26 cellular contexts compared by ENCODE assay signal in genomic region chr9:15157371-15157770, GRCh38.
DNase-seq lines count a peak whose midpoint lies in the region; ATAC-seq, FAIRE-seq and TF ChIP-seq lines count a peak whose summit lies in the region.
"Had no signal": no experiment of that assay in that cellular context is flagged by ENCODE, and none has a peak within 500 bp of the region (broad histone marks: within the 10 kb centered on the region; RNA-seq: fewer than 3 reads in every experiment).

No MANE protein-coding gene starts in this region.

- H3K4me3 ChIP-seq in right lobe of liver (no peak overlapping the region), HepG2 (replicated peaks in 1 of 3; ENCODE audit: insufficient read depth in 1 of 3, low read depth in 2 of 3, low read length in 3 of 3) (no peak overlapping the region)
- H3K4me3 ChIP-seq: lower lobe of right lung, ovary, thyroid gland had no signal

- TF ChIP-seq CTCF in right lobe of liver (IDR thresholded peaks at IDR 0.05) (no peak), HepG2 (CRISPR knock-in tag; IDR thresholded peaks at IDR 0.05) (no peak), brain (conservative IDR thresholded peaks at IDR 0.05) (no peak), H9 (conservative IDR thresholded peaks at IDR 0.05) (no peak)

- POLR2A ChIA-PET in HepG2 (lab: Yijun Ruan, JAX): no interaction called here

- no peak overlapping the region for H4K8ac ChIP-seq in H9 (replicated peaks; ENCODE audit: insufficient read length, low read depth, low read length)

- TF ChIP-seq EP300 in HepG2 (IDR thresholded peaks at IDR 0.05; ENCODE audit: low read depth in 2 of 2, low read length in 2 of 2): no peak
- no peak for TF ChIP-seq EP300 in HepG2 (CRISPR knock-in tag; IDR thresholded peaks at IDR 0.05; ENCODE audit: borderline replicate concordance)

- H3K9me3 ChIP-seq in right lobe of liver (no peaks in the 10 kb centered on the region), HepG2 (ENCODE audit: low read length) (no peaks in the 10 kb centered on the region), H9 (ENCODE audit: control insufficient read depth, low read depth, low read length) (no peaks in the 10 kb centered on the region)
- H3K9me3 ChIP-seq: lower lobe of right lung, ovary, thyroid gland had no signal

- no peak overlapping the region for H2BK20ac ChIP-seq in H9 (ENCODE audit: low read depth, low read length, poor library complexity, severe bottlenecking)

- H3K4me1 ChIP-seq in right lobe of liver (peaks cover 0 to 22% (median 7%) of the 10 kb centered on the region in 4 donors), HepG2 (ENCODE audit: insufficient read depth, low read length) (no peaks in the 10 kb centered on the region), H9 (ENCODE audit: insufficient read depth, low read length) (no peaks in the 10 kb centered on the region)
- H3K4me1 ChIP-seq: lower lobe of right lung had no signal

- H3T11ph ChIP-seq in H9 (ENCODE audit: low read length): no peak overlapping the region

- 57% methylated on average over 3 of the region's 3 CpGs for WGBS in right lobe of liver (ENCODE audit: insufficient coverage, low coverage, low lambda C conversion rate, missing lambda C conversion rate)
- 33% methylated on average over 3 of the region's 3 CpGs for WGBS in HepG2 (ENCODE audit: low lambda C conversion rate)
- WGBS in H9 (ENCODE audit: extremely low coverage, insufficient read length, low lambda C conversion rate): no CpG with 5 or more reads among the region's 3 CpGs

- no peak overlapping the region for H2BK12ac ChIP-seq in H9 (ENCODE audit: insufficient read length, low read depth, low read length)

- H3K27me3 Mint-ChIP-seq in brain (peaks cover 7% of the 10 kb centered on the region), H9 (ENCODE audit: low read depth) (no peaks in the 10 kb centered on the region)
- H3K27me3 Mint-ChIP-seq: dendritic cell treated with granulocyte-macrophage colony-stimulating factor and Interleukin-4, amounts not matched to agents 40 ng/mL and 50 ng/mL, for 4 days had no signal

- no peak overlapping the region for H3K56ac ChIP-seq in H9 (ENCODE audit: insufficient read length, low read depth, low read length)

- TF ChIP-seq POLR2A in right lobe of liver (IDR thresholded peaks at IDR 0.05): no peak
- TF ChIP-seq POLR2A in HepG2 (IDR thresholded peaks at IDR 0.05; ENCODE audit: insufficient read depth in 1 of 2, low read depth in 2 of 2, low read length in 2 of 2): no peak

- H3K23me2 ChIP-seq in H9 (ENCODE audit: insufficient read length, low read depth, low read length, poor library complexity, severe bottlenecking): peaks cover 2% of the 10 kb centered on the region

- ATAC-seq in right lobe of liver: peak in 3 of 4 donors; percentile 42 to 61 (median 46)
- no peak for ATAC-seq in HepG2
- ATAC-seq in GM19023 (IDR thresholded peaks at IDR 0.05; ENCODE audit: unreplicated experiment): no peak
- ATAC-seq: lower lobe of right lung; sciatic nerve; stimulated activated memory B cell treated with anti-CD40 and anti-IgM and Interleukin-4, amounts not matched to agents 10 μg/mL and 1 μg/mL and 100 μg/mL, for 72 hours had no signal

- H2BK120ac ChIP-seq in H9 (ENCODE audit: low read depth, low read length, poor library complexity, severe bottlenecking): no peak overlapping the region

- no peak overlapping the region for H2BK5ac ChIP-seq in H9 (ENCODE audit: insufficient read length, low read length)

- no peak for TF ChIP-seq RAD21 in HepG2 (CRISPR knock-in tag; IDR thresholded peaks at IDR 0.05)

- no peaks in the 10 kb centered on the region for H3K36me3 Mint-ChIP-seq in brain
- no peaks in the 10 kb centered on the region for H3K36me3 Mint-ChIP-seq in H9 (ENCODE audit: insufficient read depth in 1 of 3, low read depth in 3 of 3)
- H3K36me3 Mint-ChIP-seq: activated naive CD4-positive, alpha-beta T cell treated with anti-CD3 and anti-CD28 coated beads, Interleukin-2, amount 10 ng/mL, durations not matched to agents 7 days and 5 days; CD4-positive, CD25-positive, alpha-beta regulatory T cell; stimulated activated memory B cell treated with anti-CD40 and anti-IgM and Interleukin-4, amounts not matched to agents 10 μg/mL and 1 μg/mL and 100 μg/mL, for 72 hours had no signal

- no peak overlapping the region for H3K14ac ChIP-seq in H9 (ENCODE audit: insufficient read depth, low read length)

- H3K4me1 Mint-ChIP-seq in brain (peaks cover 42% of the 10 kb centered on the region), H9 (peaks cover 0 to 7% of the 10 kb centered on the region in 2 experiments; a peak in 3 of 4 replicates)
- H3K4me1 Mint-ChIP-seq: activated naive CD4-positive, alpha-beta T cell treated with anti-CD3 and anti-CD28 coated beads, Interleukin-2, amount 10 ng/mL, durations not matched to agents 7 days and 5 days; CD4-positive, CD25-positive, alpha-beta regulatory T cell; stimulated activated memory B cell treated with anti-CD40 and anti-IgM and Interleukin-4, amounts not matched to agents 10 μg/mL and 1 μg/mL and 100 μg/mL, for 72 hours had no signal

- H3K27ac Mint-ChIP-seq in brain (peak overlapping the region in 3 of 5 experiments; percentile 7 to 81 (median 28)), H9 (no peak overlapping the region)
- H3K27ac Mint-ChIP-seq: activated naive CD4-positive, alpha-beta T cell treated with anti-CD3 and anti-CD28 coated beads, Interleukin-2, amount 10 ng/mL, durations not matched to agents 7 days and 5 days; activated T-cell treated with anti-CD3 and anti-CD28 coated beads, Interleukin-2, amount 50 U/mL, for 72 hours; dendritic cell treated with granulocyte-macrophage colony-stimulating factor and Interleukin-4, amounts not matched to agents 40 ng/mL and 50 ng/mL, for 4 days; stimulated activated memory B cell treated with anti-CD40 and anti-IgM and Interleukin-4, amounts not matched to agents 10 μg/mL and 1 μg/mL and 100 μg/mL, for 72 hours had no signal

- H3K9ac ChIP-seq in HepG2 (ENCODE audit: insufficient read depth, low read depth, low read length) (no peak overlapping the region), H9 (ENCODE audit: extremely low read depth, insufficient read length, low read length) (no peak overlapping the region)

- H3K4ac ChIP-seq in H9 (ENCODE audit: low read depth, low read length): no peak overlapping the region

- no peak overlapping the region for H3K4me2 ChIP-seq in HepG2 (ENCODE audit: low read depth, low read length)
- no peak overlapping the region for H3K4me2 ChIP-seq in H9 (ENCODE audit: insufficient read depth, insufficient read length, low read length)

- no TSS peak for BruUV-seq in HepG2 (replicated peaks; lab: Mats Ljungman, UMichigan)

- CTCF ChIA-PET in HepG2 (lab: Yijun Ruan, JAX; ENCODE audit: low intra/inter-chr PET ratio, low total read pairs): no interaction called here

- no peaks in the 10 kb centered on the region for H3K79me1 ChIP-seq in H9 (ENCODE audit: insufficient read depth, low read depth, low read length, poor library complexity, severe bottlenecking)

- no peak overlapping the region for H4K5ac ChIP-seq in H9 (ENCODE audit: insufficient read length, low read depth, low read length)

- H4K20me1 ChIP-seq in HepG2 (ENCODE audit: insufficient read depth, low read length): no peaks in the 10 kb centered on the region
- no peaks in the 10 kb centered on the region for H4K20me1 ChIP-seq in H9 (ENCODE audit: control insufficient read depth, insufficient read depth, insufficient read length)

- no peaks in the 10 kb centered on the region for H3K27me3 ChIP-seq in right lobe of liver
- peaks cover 0 to 8% of the 10 kb centered on the region in 2 experiments; a peak in 1 of 5 replicates for H3K27me3 ChIP-seq in HepG2 (ENCODE audit: control insufficient read depth in 1 of 2, insufficient read depth in 2 of 2, low read length in 2 of 2)
- no peaks in the 10 kb centered on the region for H3K27me3 ChIP-seq in H9 (ENCODE audit: insufficient read depth, low read length)
- H3K27me3 ChIP-seq: brain microvascular endothelial cell, ovary, thyroid gland had no signal

- H3K23ac ChIP-seq in H9 (ENCODE audit: insufficient read length, low read depth, low read length): no peak overlapping the region

- no peak overlapping the region for H3K18ac ChIP-seq in H9 (ENCODE audit: insufficient read length, low read depth, low read length)

- no peak for FAIRE-seq in HepG2 (lab: Jason Lieb, UNC)
- FAIRE-seq: GM19239 had no signal

- H3K36me3 ChIP-seq in right lobe of liver (no peaks in the 10 kb centered on the region), HepG2 (replicated peaks in 1 of 2; ENCODE audit: control insufficient read depth in 1 of 2, insufficient read depth in 2 of 2, low read length in 2 of 2) (no peaks in the 10 kb centered on the region)
- H3K36me3 ChIP-seq: brain microvascular endothelial cell, lower lobe of right lung, ovary, thyroid gland had no signal

- H2AFZ ChIP-seq in HepG2 (ENCODE audit: low read length) (no peak overlapping the region), H9 (ENCODE audit: low read length) (no peak overlapping the region)

- H2AK5ac ChIP-seq in H9 (ENCODE audit: insufficient read length, low read length): no peak overlapping the region

- no peaks in the 10 kb centered on the region for H3K79me2 ChIP-seq in HepG2 (ENCODE audit: insufficient read depth, low read length)
- H3K79me2 ChIP-seq in H9 (ENCODE audit: insufficient read depth, low read length): no peaks in the 10 kb centered on the region

- intact Hi-C loops in right lobe of liver (cut with DNase I): no loop called here
- intact Hi-C loops in HepG2 (cut with micrococcal nuclease; ENCODE audit: unreplicated experiment): no loop called here

- no peak overlapping the region for H4K91ac ChIP-seq in H9 (ENCODE audit: insufficient read length, low read depth, low read length)

- in situ Hi-C loops in HepG2 (cut with HindIII; ENCODE audit: extremely low pct_ligation_motif_present, low pct_unique_long_range_greater_than_20kb): no loop called here

- peaks cover 0 to 21% (median 4%) of the 10 kb centered on the region in 5 experiments for H3K9me3 Mint-ChIP-seq in brain
- no peaks in the 10 kb centered on the region for H3K9me3 Mint-ChIP-seq in H9
- H3K9me3 Mint-ChIP-seq: activated naive CD4-positive, alpha-beta T cell treated with anti-CD3 and anti-CD28 coated beads, Interleukin-2, amount 10 ng/mL, durations not matched to agents 7 days and 5 days; activated T-cell treated with anti-CD3 and anti-CD28 coated beads, Interleukin-2, amount 50 U/mL, for 72 hours; CD4-positive, CD25-positive, alpha-beta regulatory T cell; dendritic cell treated with granulocyte-macrophage colony-stimulating factor and Interleukin-4, amounts not matched to agents 40 ng/mL and 50 ng/mL, for 4 days; stimulated activated memory B cell treated with anti-CD40 and anti-IgM and Interleukin-4, amounts not matched to agents 10 μg/mL and 1 μg/mL and 100 μg/mL, for 72 hours had no signal

- H3K27ac ChIP-seq in right lobe of liver (peak overlapping the region in 2 of 3 donors; percentile 30 to 52), HepG2 (ENCODE audit: extremely low read length, insufficient read depth, low read length) (no peak overlapping the region), H9 (ENCODE audit: insufficient read length, low read depth, low read length) (no peak overlapping the region)
- H3K27ac ChIP-seq: brain microvascular endothelial cell, lower lobe of right lung, ovary had no signal

- no peak for DNase-seq in right lobe of liver
- DNase-seq in HepG2 (ENCODE audit: low spot score): no peak
- peak; percentile 9 to 44 for DNase-seq in lung microvascular endothelial cell (ENCODE audit: low read depth in 2 of 2)
- DNase-seq in 8988T: no peak
- no peak for DNase-seq in H9
- DNase-seq in occipital lobe (lab: John Stamatoyannopoulos, UW): no peak
- DNase-seq: activated naive CD4-positive, alpha-beta T cell treated with anti-CD3 and anti-CD28 coated beads, Interleukin-2, amount 10 ng/mL, durations not matched to agents 7 days and 5 days; activated T-cell treated with anti-CD3 and anti-CD28 coated beads, Interleukin-2, amount 50 U/mL, for 72 hours; brain microvascular endothelial cell; CD4-positive, CD25-positive, alpha-beta regulatory T cell; foreskin melanocyte; hypothalamus; islet precursor cell; lower lobe of right lung; MV-4-11; NCI-H1930; ovary; stimulated activated CD4-positive, alpha-beta T cell treated with anti-CD3 and anti-CD28 coated beads, Interleukin-1b, Interleukin-23, amount 100 ng/mL, for 48 hours; T-helper 9 cell; thyroid gland had no signal

- H3K4me3 Mint-ChIP-seq in brain (no peak overlapping the region), H9 (no peak overlapping the region)
- H3K4me3 Mint-ChIP-seq: activated naive CD4-positive, alpha-beta T cell treated with anti-CD3 and anti-CD28 coated beads, Interleukin-2, amount 10 ng/mL, durations not matched to agents 7 days and 5 days; activated T-cell treated with anti-CD3 and anti-CD28 coated beads, Interleukin-2, amount 50 U/mL, for 72 hours; CD4-positive, CD25-positive, alpha-beta regulatory T cell; dendritic cell treated with granulocyte-macrophage colony-stimulating factor and Interleukin-4, amounts not matched to agents 40 ng/mL and 50 ng/mL, for 4 days; stimulated activated memory B cell treated with anti-CD40 and anti-IgM and Interleukin-4, amounts not matched to agents 10 μg/mL and 1 μg/mL and 100 μg/mL, for 72 hours had no signal

- no peak overlapping the region for H2BK15ac ChIP-seq in H9 (ENCODE audit: low read depth, low read length)

Comparison
In these comparisons a context has a peak if more than half of its experiments do, and no peak if none do; other contexts are left out.
1. ATAC-seq: peak in right lobe of liver (3 of 4); none in HepG2 (single experiment) and GM19023 (single experiment).
2. H3K27ac ChIP-seq: peak in right lobe of liver (2 of 3); none in HepG2 (single experiment) and H9 (single experiment).
3. DNase-seq: peak in lung microvascular endothelial cell (2 of 2); none in right lobe of liver (0 of 3), HepG2 (single experiment), 8988T (single experiment), H9 (single experiment) and occipital lobe (single experiment).
4. H3K27ac Mint-ChIP-seq: peak in brain (3 of 5); none in H9 (0 of 3).